Comparison of ENCODE assay signal across 8 cellular contexts in the genomic region with DNA sequence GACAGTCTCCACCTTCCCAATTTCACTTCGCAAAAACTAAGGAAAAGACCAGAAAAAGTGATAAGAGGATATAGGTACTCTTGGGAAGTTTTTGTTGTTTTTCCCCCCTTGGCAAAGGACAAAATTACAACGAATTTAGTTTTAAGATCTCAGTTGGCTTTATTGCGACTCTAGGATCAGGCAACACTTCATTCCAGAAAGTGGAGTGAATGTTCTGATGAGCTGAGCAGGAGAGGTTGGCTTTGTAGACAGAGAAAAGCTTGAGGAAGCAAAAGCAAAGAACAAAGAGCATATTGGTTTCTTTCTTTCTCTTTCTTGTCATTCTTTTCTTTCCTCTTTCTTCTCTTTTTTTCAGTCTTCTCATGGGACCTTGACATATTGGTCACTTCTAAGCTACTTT. TPM values are rescaled to one million over a fixed set of nuclear protein-coding genes. Genes with fewer than 3 reads are reported as not detected.
A peak's percentile ranks its signal among the peaks of the same experiment; 100 is the strongest.
DNase-seq lines count a peak whose midpoint lies in the region; ATAC-seq, FAIRE-seq and TF ChIP-seq lines count a peak whose summit lies in the region.

No MANE protein-coding gene starts in this region.

- H3K9ac ChIP-seq in Karpas-422 (ENCODE audit: low read length): peak overlapping the region; percentile 28; the same call in 1 of the 2 replicates

- no peaks in the 10 kb centered on the region for H3K4me1 ChIP-seq in BE2C
- peaks cover 26% of the 10 kb centered on the region for H3K4me1 ChIP-seq in Karpas-422 (ENCODE audit: low read length)

- no peaks in the 10 kb centered on the region for H4K20me1 ChIP-seq in Karpas-422 (ENCODE audit: insufficient read depth, low read depth, low read length)

- intact Hi-C loops in natural killer cell (cut with micrococcal nuclease): loop anchor here (1.0 kb wide), 1 partner anchor 31 kb away; a partner anchor contains a TSS

- H3K4me3 ChIP-seq in BE2C (ENCODE audit: low read depth, low read length) (peak overlapping the region; percentile 84), Karpas-422 (ENCODE audit: low read length) (peak overlapping the region; percentile 94), choroid plexus epithelial cell (ENCODE audit: low read depth, low read length) (peak overlapping the region; percentile 87)

- no peak for ATAC-seq in natural killer cell
- ATAC-seq in GM19467 (IDR thresholded peaks at IDR 0.05; ENCODE audit: unreplicated experiment): no peak

- H3K27me3 Mint-ChIP-seq in natural killer cell (ENCODE audit: low read depth in 2 of 2): no peaks in the 10 kb centered on the region

- H3K79me2 ChIP-seq in Karpas-422 (ENCODE audit: low read length): peaks cover 28% of the 10 kb centered on the region

- TF ChIP-seq CTCF in BE2C (IDR thresholded peaks at IDR 0.05; ENCODE audit: low read depth, low read length) (no peak), choroid plexus epithelial cell (conservative IDR thresholded peaks at IDR 0.05; ENCODE audit: low read depth, low read length) (no peak), natural killer cell (IDR thresholded peaks at IDR 0.05) (no peak), D721Med (IDR thresholded peaks at IDR 0.05; ENCODE audit: insufficient read depth, missing control alignments) (no peak), GM10266 (IDR thresholded peaks at IDR 0.05; ENCODE audit: control insufficient read depth, insufficient read depth, low read depth, missing control alignments) (no peak)

- H3K27me3 ChIP-seq in BE2C: no peaks in the 10 kb centered on the region
- H3K27me3 ChIP-seq in Karpas-422 (ENCODE audit: low read length): no peaks in the 10 kb centered on the region

- DNase-seq in BE2C: no peak
- DNase-seq in Karpas-422: peak; percentile 56
- DNase-seq in choroid plexus epithelial cell (ENCODE audit: low read depth): no peak
- no peak for DNase-seq in natural killer cell
- DNase-seq in DMS53 treated with DMSO at 0.1 percent for 48 hours (lab: John Stamatoyannopoulos, UW; ENCODE audit: unreplicated experiment): no peak
- DNase-seq in D721Med (ENCODE audit: insufficient read length, low spot score): no peak
- DNase-seq in GM10266 (ENCODE audit: extremely low spot score): no peak

- peak overlapping the region; percentile 76 for H3K4me2 ChIP-seq in Karpas-422 (ENCODE audit: low read depth, low read length, poor library complexity, severe bottlenecking)

- H3K36me3 ChIP-seq in BE2C: peaks cover 7% of the 10 kb centered on the region; the same call in 1 of the 2 replicates
- peaks cover 5% of the 10 kb centered on the region for H3K36me3 ChIP-seq in Karpas-422 (ENCODE audit: insufficient read depth, low read length)

- no peaks in the 10 kb centered on the region for H3K9me2 ChIP-seq in Karpas-422 (replicated peaks; ENCODE audit: insufficient read depth, low read length)

- H3K27ac Mint-ChIP-seq in natural killer cell: peak overlapping the region; percentile 83 to 94

- H3K9me3 Mint-ChIP-seq in natural killer cell: no peaks in the 10 kb centered on the region

- no peak for FAIRE-seq in D721Med (lab: Jason Lieb, UNC)

- no peak overlapping the region for H3K27ac ChIP-seq in Karpas-422 (ENCODE audit: low read length)

- H3K4me1 Mint-ChIP-seq in natural killer cell: peaks cover 32 to 34% of the 10 kb centered on the region in 2 donors

- H3K4me3 Mint-ChIP-seq in natural killer cell: peak overlapping the region; percentile 98

- H3K9me3 ChIP-seq in BE2C (no peaks in the 10 kb centered on the region), Karpas-422 (ENCODE audit: low read length) (no peaks in the 10 kb centered on the region)

- H2AFZ ChIP-seq in Karpas-422 (ENCODE audit: low read length): peak overlapping the region; percentile 92

- peaks cover 8% of the 10 kb centered on the region for H3K36me3 Mint-ChIP-seq in natural killer cell

RNA-seq across cellular contexts. Expression of a gene that starts 0.6 kb away (rescaled TPM):
- polyA plus RNA-seq in BE2C (2012; ENCODE audit: insufficient read depth, insufficient read length, low read depth): 7.6 TPM
- total RNA-seq in Karpas-422 (2014; rRNA removed; shearing (Covaris generic); ENCODE audit: low replicate concordance): 9.1 and 10.8 TPM in 2 replicates
- total RNA-seq in natural killer cell: 10 to 100 TPM; 24.1 to 28.6 (median 25.6) TPM

RNA-seq across cellular contexts. Expression of a gene that starts 30.8 kb away (rescaled TPM):
- 40.9 TPM for polyA plus RNA-seq in BE2C (2012; ENCODE audit: insufficient read depth, insufficient read length, low read depth)
- total RNA-seq in Karpas-422 (2014; rRNA removed; shearing (Covaris generic); ENCODE audit: low replicate concordance): 89.0 and 129 TPM in 2 replicates
- total RNA-seq in natural killer cell: 100 to 1,000 TPM; 180 to 185 (median 182) TPM
